ENCODE assay signal across 8 cellular contexts in genomic region chr20:55415567-55416142, GRCh38.
A peak's percentile ranks its signal among the peaks of the same experiment; 100 is the strongest.
DNase-seq lines count a peak whose midpoint lies in the region; TF ChIP-seq lines count a peak whose summit lies in the region.

No MANE protein-coding gene starts in this region.

- no peak overlapping the region for H3K4me3 ChIP-seq in mesenchymal stem cell (ENCODE audit: insufficient read depth in 1 of 2, low read depth in 1 of 2, low read length in 2 of 2)

- H2BK120ac ChIP-seq in mesenchymal stem cell (ENCODE audit: low read depth, low read length) = no peak overlapping the region

- H3K4ac ChIP-seq in mesenchymal stem cell (ENCODE audit: low read depth in 1 of 2, low read length in 2 of 2) = no peak overlapping the region

- no peak overlapping the region for H3K4me2 ChIP-seq in mesenchymal stem cell (ENCODE audit: low read length, poor library complexity, severe bottlenecking)

- no peak overlapping the region for H2AK5ac ChIP-seq in mesenchymal stem cell (ENCODE audit: low read length, severe bottlenecking)

- H2AFZ ChIP-seq in mesenchymal stem cell (ENCODE audit: low read depth, low read length) = no peak overlapping the region

- H3K36me3 ChIP-seq in mesenchymal stem cell (ENCODE audit: control insufficient read depth in 1 of 2, insufficient read depth in 2 of 2, low read depth in 1 of 2, low read length in 2 of 2) = no peaks in the 10 kb centered on the region

- no peak overlapping the region for H3K23ac ChIP-seq in mesenchymal stem cell (ENCODE audit: low read length in 2 of 2)

- H3K27ac ChIP-seq in mesenchymal stem cell (ENCODE audit: low read length, poor library complexity, severe bottlenecking) = no peak overlapping the region

- no peak overlapping the region for H2BK15ac ChIP-seq in mesenchymal stem cell (ENCODE audit: low read depth, poor library complexity, severe bottlenecking)

- H3K27me3 Mint-ChIP-seq in mesothelial cell of epicardium (ENCODE audit: low read depth) = peaks cover 1% of the 10 kb centered on the region

- no peak overlapping the region for H4K8ac ChIP-seq in mesenchymal stem cell (ENCODE audit: low read length)

- no peaks in the 10 kb centered on the region for H3K9me3 ChIP-seq in mesenchymal stem cell (ENCODE audit: control insufficient read depth, low read length)

- H3K27ac Mint-ChIP-seq in mesothelial cell of epicardium = no peak overlapping the region

- H3K79me1 ChIP-seq in mesenchymal stem cell (replicated peaks; ENCODE audit: low read length, poor library complexity, severe bottlenecking) = no peaks in the 10 kb centered on the region

- no peak overlapping the region for H2BK12ac ChIP-seq in mesenchymal stem cell (ENCODE audit: low read length in 2 of 2)

- H3K4me1 ChIP-seq in mesenchymal stem cell (ENCODE audit: control insufficient read depth, insufficient read depth, low read depth, low read length) = no peaks in the 10 kb centered on the region

- H3K36me3 Mint-ChIP-seq in mesothelial cell of epicardium = no peaks in the 10 kb centered on the region

- H3K9ac ChIP-seq in mesenchymal stem cell (ENCODE audit: low read length) = no peak overlapping the region

- no peak overlapping the region for H3K4me3 Mint-ChIP-seq in mesothelial cell of epicardium

- TF ChIP-seq CTCF in mesothelial cell of epicardium (IDR thresholded peaks at IDR 0.05; ENCODE audit: unreplicated experiment) = peak; percentile 46

- no peak overlapping the region for H4K91ac ChIP-seq in mesenchymal stem cell (ENCODE audit: low read length)

- H2BK5ac ChIP-seq in mesenchymal stem cell (ENCODE audit: low read depth, low read length, poor library complexity, severe bottlenecking) = no peak overlapping the region

- peaks cover 3% of the 10 kb centered on the region for H3K9me3 Mint-ChIP-seq in mesothelial cell of epicardium

- DNase-seq in DMS114 treated with DMSO at 0.1 percent for 48 hours (lab: John Stamatoyannopoulos, UW; ENCODE audit: unreplicated experiment) = peak; percentile 10
- peak; percentile 34 for DNase-seq in LoVo (ENCODE audit: low spot score)
- DNase-seq in astrocyte of the hippocampus (ENCODE audit: low read depth, low spot score) = peak; percentile 33
- no peak for DNase-seq in mesothelial cell of epicardium (ENCODE audit: low spot score in 2 of 2, unreplicated experiment in 2 of 2)
- DNase-seq in SKM-1 (lab: John Stamatoyannopoulos, UW; ENCODE audit: unreplicated experiment) = no peak
- no peak for DNase-seq in cortex of kidney (lab: John Stamatoyannopoulos, UW)
- DNase-seq in mesenchymal stem cell = no peak
- no peak for DNase-seq in stimulated activated CD4-positive, alpha-beta T cell treated with anti-CD3 and anti-CD28 coated beads, Interleukin-4, amount 100 ng/mL, for 24 hours

- peaks cover 10% of the 10 kb centered on the region for H3K4me1 Mint-ChIP-seq in mesothelial cell of epicardium

- no CpG with 5 or more reads among the region's 7 CpGs for WGBS in mesenchymal stem cell

- H3K18ac ChIP-seq in mesenchymal stem cell (ENCODE audit: low read depth in 1 of 2, low read length in 2 of 2) = no peak overlapping the region

- no peaks in the 10 kb centered on the region for H3K27me3 ChIP-seq in mesenchymal stem cell (ENCODE audit: control insufficient read depth in 1 of 2, insufficient read depth in 1 of 2, low read length in 2 of 2)

- H3K14ac ChIP-seq in mesenchymal stem cell (ENCODE audit: low read length in 2 of 2) = no peak overlapping the region

Comparison
In these comparisons a context has a peak if more than half of its experiments do, and no peak if none do; other contexts are left out.
1. DNase-seq: peak in DMS114 treated with DMSO at 0.1 percent for 48 hours (single experiment), LoVo (single experiment) and astrocyte of the hippocampus (single experiment); none in mesothelial cell of epicardium (0 of 2), SKM-1 (single experiment), cortex of kidney (single experiment), mesenchymal stem cell (single experiment) and stimulated activated CD4-positive, alpha-beta T cell treated with anti-CD3 and anti-CD28 coated beads, Interleukin-4, amount 100 ng/mL, for 24 hours (single experiment).